ENCODE assay signal across 8 cellular contexts in the genomic region with DNA sequence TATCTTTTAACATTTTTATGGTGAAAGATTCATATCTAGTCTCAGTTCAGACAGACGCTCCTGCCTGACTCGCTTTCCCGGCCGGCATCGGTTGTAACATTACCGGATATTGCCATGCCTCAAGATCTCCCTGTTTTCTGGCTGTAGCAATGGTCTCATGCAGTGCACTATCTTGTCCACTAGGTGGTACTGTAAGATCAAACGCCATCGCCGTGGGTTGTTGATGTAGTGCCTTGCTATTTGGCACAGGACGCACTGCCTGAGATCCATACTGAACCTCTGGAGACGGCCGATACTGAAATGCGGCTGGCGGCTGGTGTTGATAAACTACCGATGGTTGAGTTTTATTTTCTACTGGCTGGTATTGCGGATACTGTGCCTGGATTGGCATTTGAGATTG.
DNase-seq lines count a peak whose midpoint lies in the region; ATAC-seq and TF ChIP-seq lines count a peak whose summit lies in the region.
"Not testable (repeated sequence)": the region's sequence is repeated elsewhere in the genome, so short reads cannot be mapped to it uniquely, and the experiment has no call there.

No MANE protein-coding gene starts in this region.

- not testable (repeated sequence) for H3K36me3 ChIP-seq in lung (ENCODE audit: control insufficient read depth in 2 of 2, insufficient read depth in 2 of 2, low read length in 2 of 2)

- not testable (repeated sequence) for H3K27ac ChIP-seq in lung (ENCODE audit: low read depth in 1 of 2, low read length in 1 of 2)

- peak; percentile 56 for TF ChIP-seq CTCF in lung (IDR thresholded peaks at IDR 0.05; ENCODE audit: control extremely low read depth, extremely low read depth)

- H3K27me3 ChIP-seq in lung (ENCODE audit: control insufficient read depth, insufficient read depth), result not testable (repeated sequence)

- not testable (repeated sequence) for TF ChIP-seq POLR2A in erythroblast (IDR thresholded peaks at IDR 0.05; ENCODE audit: low read length)

- peak; percentile 20 for DNase-seq in GM04504 (ENCODE audit: low read depth)
- DNase-seq in NCI-H1436 (lab: John Stamatoyannopoulos, UW), result peak; percentile 44
- DNase-seq in T1000 (lab: John Stamatoyannopoulos, UW), result peak; percentile 14
- peak; percentile 79 for DNase-seq in activated effector memory CD4-positive, alpha-beta T cell treated with anti-CD3 and anti-CD28 coated beads, Interleukin-2, amount 50 U/mL, for 16 hours
- peak; percentile 89 to 92 for DNase-seq in erythroblast (lab: John Stamatoyannopoulos, UW)
- peak; percentile 67 for DNase-seq in lung (ENCODE audit: low spot score)
- DNase-seq in stimulated activated CD4-positive, alpha-beta T cell treated with anti-CD3 and anti-CD28 coated beads, Interleukin-12 subunit alpha, Interleukin-12 subunit beta, amount 100 ng/mL, for 24 hours (ENCODE audit: low read depth in 2 of 2), result peak; percentile 25 to 40
- peak; percentile 73 for DNase-seq in ureter (ENCODE audit: low spot score)

- H3K4me3 ChIP-seq in lung, result not testable (repeated sequence)

- not testable (repeated sequence) for H3K4me1 ChIP-seq in lung (ENCODE audit: control insufficient read depth in 2 of 2, insufficient read depth in 2 of 2, low read length in 2 of 2)

- not testable (repeated sequence) for H3K9me3 ChIP-seq in lung (ENCODE audit: control insufficient read depth in 2 of 2, insufficient read depth in 1 of 2, low read length in 1 of 2)

- not testable (repeated sequence) for ATAC-seq in lung (ENCODE audit: insufficient read depth, low FRiP score)

- 1 to 4% methylated on average over 16 of the region's 16 CpGs for WGBS in lung, 2 donors

Comparison
In these comparisons a context has a peak if more than half of its experiments do, and no peak if none do; other contexts are left out.
1. DNase-seq: peak in every context shown above with its lines; median percentile 90 in erythroblast; 79 in activated effector memory CD4-positive, alpha-beta T cell treated with anti-CD3 and anti-CD28 coated beads, Interleukin-2, amount 50 U/mL, for 16 hours; 73 in ureter; 67 in lung; 44 in NCI-H1436; 32 in stimulated activated CD4-positive, alpha-beta T cell treated with anti-CD3 and anti-CD28 coated beads, Interleukin-12 subunit alpha, Interleukin-12 subunit beta, amount 100 ng/mL, for 24 hours; 20 in GM04504; 14 in T1000.